In the genomic region with DNA sequence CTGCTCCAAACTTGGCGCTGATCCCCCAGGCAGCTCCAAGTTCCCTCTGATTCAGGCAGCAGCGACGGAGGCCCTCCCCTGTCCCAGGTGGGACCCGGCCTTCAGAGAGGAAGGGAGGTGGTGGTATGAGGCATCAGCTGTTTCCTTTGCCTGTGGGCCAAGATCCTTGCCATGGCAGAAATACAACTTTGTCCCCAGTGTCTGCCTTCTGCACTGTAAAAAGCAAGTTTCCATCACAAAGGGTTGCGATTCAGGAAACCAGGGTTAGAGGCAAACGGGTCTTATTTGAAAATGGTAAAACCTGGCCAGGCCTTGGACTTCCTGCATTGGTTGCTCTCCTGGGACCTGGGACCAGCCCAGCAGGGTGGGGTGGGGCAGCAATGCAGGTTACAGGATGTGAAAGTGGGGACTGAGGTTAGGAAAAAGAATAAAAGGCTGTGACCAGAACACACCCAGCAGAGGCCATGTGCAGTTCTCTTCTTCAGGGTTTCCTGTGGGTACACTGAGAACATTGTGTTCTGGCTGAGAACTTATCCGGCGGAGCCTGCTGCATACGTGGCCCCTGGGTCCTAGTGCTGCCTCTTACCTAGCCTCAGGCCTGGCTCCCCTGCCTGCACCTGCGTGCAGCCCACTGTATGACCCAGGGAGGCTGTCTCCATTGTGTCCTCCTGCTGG, we compare ENCODE assay signal across 8 cellular contexts. TPM values are rescaled to one million over a fixed set of nuclear protein-coding genes. Genes with fewer than 3 reads are reported as not detected.
A peak's percentile ranks its signal among the peaks of the same experiment; 100 is the strongest.
DNase-seq lines count a peak whose midpoint lies in the region; ATAC-seq and TF ChIP-seq lines count a peak whose summit lies in the region.

No MANE protein-coding gene starts in this region.

- no peaks in the 10 kb centered on the region for H3K27me3 Mint-ChIP-seq in CD4-positive, CD25-positive, alpha-beta regulatory T cell

- peak overlapping the region; percentile 64 for H3K4me3 ChIP-seq in CD4-positive, CD25-positive, alpha-beta regulatory T cell (ENCODE audit: low read depth, low read length)
- H3K4me3 ChIP-seq in cardiac fibroblast (replicated peaks in 1 of 2; ENCODE audit: low read depth in 2 of 2, low read length in 2 of 2): peak overlapping the region; percentile 25 to 28

- H3K4me1 ChIP-seq in CD4-positive, CD25-positive, alpha-beta regulatory T cell (ENCODE audit: control insufficient read depth, insufficient read depth, low read length, poor library complexity, severe bottlenecking): peaks cover 71% of the 10 kb centered on the region

- H3K36me3 ChIP-seq in CD4-positive, CD25-positive, alpha-beta regulatory T cell (ENCODE audit: control insufficient read depth, insufficient read depth, low read length): no peaks in the 10 kb centered on the region

- TF ChIP-seq CTCF in cardiac fibroblast (IDR thresholded peaks at IDR 0.05; ENCODE audit: low read depth, low read length): no peak

- H3K36me3 Mint-ChIP-seq in CD4-positive, CD25-positive, alpha-beta regulatory T cell: no peaks in the 10 kb centered on the region

- H3K4me1 Mint-ChIP-seq in CD4-positive, CD25-positive, alpha-beta regulatory T cell: peaks cover 15 to 86% (median 58%) of the 10 kb centered on the region in 4 donors

- H3K27me3 ChIP-seq in CD4-positive, CD25-positive, alpha-beta regulatory T cell (ENCODE audit: control insufficient read depth, insufficient read depth, low read length): no peaks in the 10 kb centered on the region

- ATAC-seq in CD4-positive, CD25-positive, alpha-beta regulatory T cell (ENCODE audit: low read depth in 2 of 2): peak; percentile 97 to 98
- ATAC-seq in GM19452 (IDR thresholded peaks at IDR 0.05; ENCODE audit: unreplicated experiment): peak; percentile 89
- peak; percentile 58 for ATAC-seq in HG03558 (IDR thresholded peaks at IDR 0.05; ENCODE audit: extremely low read depth, unreplicated experiment)
- peak; percentile 81 for ATAC-seq in left lobe of liver

- peak overlapping the region; percentile 95 to 97 (median 96) for H3K27ac Mint-ChIP-seq in CD4-positive, CD25-positive, alpha-beta regulatory T cell

- peak; percentile 35 to 92 (median 85) for DNase-seq in CD4-positive, CD25-positive, alpha-beta regulatory T cell
- DNase-seq in UCSD-AML1 (lab: John Stamatoyannopoulos, UW; ENCODE audit: unreplicated experiment) (peak; percentile 83), cardiac fibroblast (ENCODE audit: low read depth in 2 of 2) (peak; percentile 87 to 91), left lobe of liver (ENCODE audit: low spot score) (peak; percentile 82), NCI-H2227 treated with DMSO at 0.1 percent for 48 hours (lab: John Stamatoyannopoulos, UW) (no peak)
- DNase-seq in stimulated activated CD4-positive, alpha-beta T cell treated with anti-CD3 and anti-CD28 coated beads, Interleukin-2, amount 100 ng/mL, for 48 hours: peak; percentile 54 to 64

- no peaks in the 10 kb centered on the region for H3K9me3 ChIP-seq in CD4-positive, CD25-positive, alpha-beta regulatory T cell (ENCODE audit: control insufficient read depth in 2 of 2, low read length in 2 of 2)

- H3K9me3 Mint-ChIP-seq in CD4-positive, CD25-positive, alpha-beta regulatory T cell: peaks cover 0 to 3% (median 0%) of the 10 kb centered on the region in 7 donors

- peak overlapping the region; percentile 84 to 94 (median 88) for H3K4me3 Mint-ChIP-seq in CD4-positive, CD25-positive, alpha-beta regulatory T cell

- H3K27ac ChIP-seq in CD4-positive, CD25-positive, alpha-beta regulatory T cell (ENCODE audit: insufficient read depth, low read length, poor library complexity, severe bottlenecking): peak overlapping the region; percentile 76

RNA-seq across cellular contexts. Expression of a gene that starts 25.1 kb away (rescaled TPM):
- 403 TPM for total RNA-seq in CD4-positive, CD25-positive, alpha-beta regulatory T cell
- 100 to 1,000 TPM in 1 of 4 donors, 10 to 100 TPM in 3; 62.1 to 123 (median 76.6) TPM for polyA plus RNA-seq in CD4-positive, CD25-positive, alpha-beta regulatory T cell
- 162 TPM for total RNA-seq in left lobe of liver

RNA-seq across cellular contexts. Expression of a gene that starts 32.5 kb away (rescaled TPM):
- 25.2 TPM for total RNA-seq in CD4-positive, CD25-positive, alpha-beta regulatory T cell
- polyA plus RNA-seq in CD4-positive, CD25-positive, alpha-beta regulatory T cell: 10 to 100 TPM; 20.5 to 28.8 (median 27.2) TPM
- total RNA-seq in left lobe of liver: 27.9 TPM

RNA-seq across cellular contexts. Expression of a gene that starts 32.8 kb away (rescaled TPM):
- total RNA-seq in CD4-positive, CD25-positive, alpha-beta regulatory T cell: 86.6 TPM
- 100 to 1,000 TPM; 282 to 361 (median 288) TPM for polyA plus RNA-seq in CD4-positive, CD25-positive, alpha-beta regulatory T cell
- 66.8 TPM for total RNA-seq in left lobe of liver
